8 cellular contexts compared by ENCODE assay signal in the genomic region with DNA sequence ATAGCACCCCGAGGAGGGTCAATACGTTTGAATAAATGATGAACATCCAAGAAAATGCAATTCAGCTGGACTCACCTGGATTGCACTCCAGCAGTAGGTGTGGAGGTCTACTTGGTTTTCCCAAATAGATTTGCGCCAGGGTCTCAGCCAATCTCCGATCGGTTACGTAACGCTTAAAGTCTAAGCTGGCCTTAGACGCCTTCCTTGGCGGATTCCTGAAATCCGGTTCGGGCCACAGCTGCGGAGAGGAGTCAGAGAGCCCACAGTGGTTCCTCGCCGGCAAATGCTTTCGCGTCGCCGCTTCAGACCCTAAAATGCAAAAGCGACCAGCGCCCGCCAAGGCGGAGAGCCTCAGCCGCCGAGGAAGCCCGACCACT. TPM values are rescaled to one million over a fixed set of nuclear protein-coding genes. Genes with fewer than 3 reads are reported as not detected.
DNase-seq lines count a peak whose midpoint lies in the region; ATAC-seq lines count a peak whose summit lies in the region.

No MANE protein-coding gene starts in this region.

- peak overlapping the region; percentile 96 for H3K4me3 ChIP-seq in iPS-18a (ENCODE audit: low read length)

- H3K4me3 Mint-ChIP-seq in activated T-helper 17 cell treated with anti-CD3 and anti-CD28 coated beads, Interleukin-2, amount 50 U/mL, for 72 hours = peak overlapping the region; percentile 91
- H3K4me3 Mint-ChIP-seq in stimulated activated naive B cell treated with anti-CD40 and anti-IgM and Interleukin-4, amounts not matched to agents 10 μg/mL and 1 μg/mL and 100 μg/mL, for 72 hours = peak overlapping the region; percentile 98 to 99

- no peaks in the 10 kb centered on the region for H3K27me3 ChIP-seq in iPS-18a (ENCODE audit: control insufficient read depth, insufficient read depth, low read length)

- H3K4me1 ChIP-seq in ES-I3 (ENCODE audit: insufficient read depth, low read length) = peaks cover 4% of the 10 kb centered on the region
- H3K4me1 ChIP-seq in iPS-18a (ENCODE audit: control insufficient read depth, low read depth, low read length) = peaks cover 7% of the 10 kb centered on the region

- DNase-seq in stimulated activated naive B cell treated with anti-CD40 and anti-IgM and Interleukin-4, amounts not matched to agents 10 μg/mL and 1 μg/mL and 100 μg/mL, for 72 hours = no peak
- no peak for DNase-seq in stimulated activated naive CD4-positive, alpha-beta T cell treated with Interleukin-2 at 50 U/mL for 16 hours (lab: John Stamatoyannopoulos, UW)
- no peak for DNase-seq in activated CD8-positive, alpha-beta memory T cell treated with anti-CD3 and anti-CD28 coated beads for 24 hours

- peak; percentile 0 for ATAC-seq in HG03095 (IDR thresholded peaks at IDR 0.05; ENCODE audit: unreplicated experiment)
- ATAC-seq in activated T-helper 17 cell treated with anti-CD3 and anti-CD28 coated beads, Interleukin-2, amount 50 U/mL, for 72 hours (replicated peaks) = no peak
- ATAC-seq in stimulated activated naive B cell treated with anti-CD40 and anti-IgM and Interleukin-4, amounts not matched to agents 10 μg/mL and 1 μg/mL and 100 μg/mL, for 72 hours (replicated peaks) = no peak
- ATAC-seq in GM18519 (IDR thresholded peaks at IDR 0.05; ENCODE audit: low FRiP score, unreplicated experiment) = no peak

- no peaks in the 10 kb centered on the region for H3K27me3 Mint-ChIP-seq in activated T-helper 17 cell treated with anti-CD3 and anti-CD28 coated beads, Interleukin-2, amount 50 U/mL, for 72 hours
- H3K27me3 Mint-ChIP-seq in stimulated activated naive B cell treated with anti-CD40 and anti-IgM and Interleukin-4, amounts not matched to agents 10 μg/mL and 1 μg/mL and 100 μg/mL, for 72 hours = no peaks in the 10 kb centered on the region

- H3K36me3 Mint-ChIP-seq in activated T-helper 17 cell treated with anti-CD3 and anti-CD28 coated beads, Interleukin-2, amount 50 U/mL, for 72 hours (ENCODE audit: low read depth) = peaks cover 56% of the 10 kb centered on the region
- peaks cover 11 to 20% of the 10 kb centered on the region in 2 donors for H3K36me3 Mint-ChIP-seq in stimulated activated naive B cell treated with anti-CD40 and anti-IgM and Interleukin-4, amounts not matched to agents 10 μg/mL and 1 μg/mL and 100 μg/mL, for 72 hours

- H3K4me1 Mint-ChIP-seq in activated T-helper 17 cell treated with anti-CD3 and anti-CD28 coated beads, Interleukin-2, amount 50 U/mL, for 72 hours = peaks cover 19% of the 10 kb centered on the region
- H3K4me1 Mint-ChIP-seq in stimulated activated naive B cell treated with anti-CD40 and anti-IgM and Interleukin-4, amounts not matched to agents 10 μg/mL and 1 μg/mL and 100 μg/mL, for 72 hours = peaks cover 15 to 32% of the 10 kb centered on the region in 2 donors

- H3K9me3 ChIP-seq in ES-I3 (ENCODE audit: control insufficient read depth, insufficient read depth, low read length) (no peaks in the 10 kb centered on the region), iPS-18a (ENCODE audit: control insufficient read depth, low read depth, low read length) (no peaks in the 10 kb centered on the region)

- no peaks in the 10 kb centered on the region for H3K9me3 Mint-ChIP-seq in activated T-helper 17 cell treated with anti-CD3 and anti-CD28 coated beads, Interleukin-2, amount 50 U/mL, for 72 hours
- H3K9me3 Mint-ChIP-seq in stimulated activated naive B cell treated with anti-CD40 and anti-IgM and Interleukin-4, amounts not matched to agents 10 μg/mL and 1 μg/mL and 100 μg/mL, for 72 hours = no peaks in the 10 kb centered on the region

- peak overlapping the region; percentile 85 for H3K9ac ChIP-seq in ES-I3 (ENCODE audit: low read depth, low read length)
- peak overlapping the region; percentile 80 for H3K9ac ChIP-seq in iPS-18a (ENCODE audit: low read length)

- peak overlapping the region; percentile 52 for H3K27ac ChIP-seq in iPS-18a (ENCODE audit: low read length)

- peak overlapping the region; percentile 96 for H3K27ac Mint-ChIP-seq in activated T-helper 17 cell treated with anti-CD3 and anti-CD28 coated beads, Interleukin-2, amount 50 U/mL, for 72 hours
- peak overlapping the region; percentile 99 for H3K27ac Mint-ChIP-seq in stimulated activated naive B cell treated with anti-CD40 and anti-IgM and Interleukin-4, amounts not matched to agents 10 μg/mL and 1 μg/mL and 100 μg/mL, for 72 hours

- H3K36me3 ChIP-seq in ES-I3 (ENCODE audit: insufficient read depth, low read length) (peaks cover 4% of the 10 kb centered on the region), iPS-18a (ENCODE audit: control insufficient read depth, low read depth, low read length) (no peaks in the 10 kb centered on the region)

RNA-seq across cellular contexts. Expression of gene TFB2M, which starts 0.3 kb away (rescaled TPM):
- 10 to 100 TPM; 10.5 to 23.4 TPM for total RNA-seq in activated T-helper 17 cell treated with anti-CD3 and anti-CD28 coated beads, Interleukin-2, amount 50 U/mL, for 72 hours

RNA-seq across cellular contexts. Expression of gene CNST, which starts 0.5 kb away (rescaled TPM):
- total RNA-seq in activated T-helper 17 cell treated with anti-CD3 and anti-CD28 coated beads, Interleukin-2, amount 50 U/mL, for 72 hours = 10 to 100 TPM; 33.6 to 36.4 TPM

RNA-seq across cellular contexts. Expression of gene SMYD3, which starts 58.7 kb away (rescaled TPM):
- 10 to 100 TPM; 23.8 to 34.0 TPM for total RNA-seq in activated T-helper 17 cell treated with anti-CD3 and anti-CD28 coated beads, Interleukin-2, amount 50 U/mL, for 72 hours
